28 cellular contexts compared by ENCODE assay signal in the genomic region with DNA sequence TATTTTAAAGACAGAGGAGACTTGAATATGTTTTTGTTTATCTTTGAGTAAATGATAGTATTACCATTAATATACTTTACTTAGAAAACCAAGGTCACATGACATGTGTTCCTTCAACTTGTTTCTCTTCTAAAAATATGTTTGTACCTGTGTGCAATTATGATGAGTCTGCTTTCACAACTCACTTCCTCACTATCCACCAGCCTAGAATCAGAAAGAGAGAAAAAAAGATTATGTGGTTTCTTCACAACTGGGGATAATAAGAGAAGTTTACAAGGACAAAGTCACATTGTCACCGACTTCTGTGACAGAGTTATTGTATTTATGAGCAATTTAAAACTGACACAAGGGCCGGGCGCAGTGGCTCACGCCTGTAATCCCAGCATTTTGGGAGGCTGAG.
"Had no signal": no experiment of that assay in that cellular context is flagged by ENCODE, and none has a peak within 500 bp of the region (broad histone marks: within the 10 kb centered on the region; RNA-seq: fewer than 3 reads in every experiment).

No MANE protein-coding gene starts in this region.

- H3K4me3 ChIP-seq: body of pancreas, breast epithelium, coronary artery, PC-9 had no signal

- H3K27ac ChIP-seq: body of pancreas, breast epithelium, coronary artery, PC-9, WERI-Rb-1 had no signal

- H3K4me1 Mint-ChIP-seq: activated CD4-positive, alpha-beta T cell treated with anti-CD3 and anti-CD28 coated beads, Interleukin-2, amount 10 ng/mL, durations not matched to agents 24 days and 14 days; activated naive CD8-positive, alpha-beta T cell treated with anti-CD3 and anti-CD28 coated beads for 36 hours had no signal

- ATAC-seq: body of pancreas had no signal

- H3K4me1 ChIP-seq: body of pancreas, breast epithelium had no signal

- H3K9me3 Mint-ChIP-seq: activated CD4-positive, alpha-beta memory T cell treated with anti-CD3 and anti-CD28 coated beads for 36 hours had no signal

- H3K4me3 Mint-ChIP-seq: activated CD4-positive, alpha-beta memory T cell treated with anti-CD3 and anti-CD28 coated beads for 36 hours; activated CD4-positive, alpha-beta T cell treated with anti-CD3 and anti-CD28 coated beads, Interleukin-2, amount 10 ng/mL, durations not matched to agents 24 days and 14 days; activated naive CD8-positive, alpha-beta T cell treated with anti-CD3 and anti-CD28 coated beads for 36 hours had no signal

- H3K9me3 ChIP-seq: body of pancreas had no signal

- H2AFZ ChIP-seq: PC-9 had no signal

- H3K27me3 ChIP-seq: body of pancreas had no signal

- H3K36me3 Mint-ChIP-seq: activated CD4-positive, alpha-beta memory T cell treated with anti-CD3 and anti-CD28 coated beads for 36 hours; activated naive CD8-positive, alpha-beta T cell treated with anti-CD3 and anti-CD28 coated beads for 36 hours had no signal

- H3K27ac Mint-ChIP-seq: activated CD4-positive, alpha-beta memory T cell treated with anti-CD3 and anti-CD28 coated beads for 36 hours; activated CD4-positive, alpha-beta T cell treated with anti-CD3 and anti-CD28 coated beads, Interleukin-2, amount 10 ng/mL, durations not matched to agents 24 days and 14 days; activated naive CD8-positive, alpha-beta T cell treated with anti-CD3 and anti-CD28 coated beads for 36 hours had no signal

- H3K27me3 Mint-ChIP-seq: activated CD4-positive, alpha-beta memory T cell treated with anti-CD3 and anti-CD28 coated beads for 36 hours; activated CD4-positive, alpha-beta T cell treated with anti-CD3 and anti-CD28 coated beads, Interleukin-2, amount 10 ng/mL, durations not matched to agents 24 days and 14 days; activated naive CD8-positive, alpha-beta T cell treated with anti-CD3 and anti-CD28 coated beads for 36 hours had no signal

- H3K4me2 ChIP-seq: PC-9 had no signal

- H3K36me3 ChIP-seq: breast epithelium, WERI-Rb-1 had no signal

- DNase-seq: activated CD4-positive, alpha-beta memory T cell treated with anti-CD3 and anti-CD28 coated beads for 36 hours; activated CD4-positive, alpha-beta T cell treated with anti-CD3 and anti-CD28 coated beads, Interleukin-2, amount 10 ng/mL, durations not matched to agents 24 days and 14 days; activated CD8-positive, alpha-beta memory T cell treated with anti-CD3 and anti-CD28 coated beads, Interleukin-2, amount 50 U/mL, for 48 hours; activated effector memory CD4-positive, alpha-beta T cell treated with anti-CD3 and anti-CD28 coated beads, Interleukin-2, amount 50 U/mL, for 16 hours; activated naive CD4-positive, alpha-beta T cell; activated naive CD4-positive, alpha-beta T cell treated with anti-CD3 and anti-CD28 coated beads, Interleukin-2, amount 50 U/mL, for 16 hours; activated naive CD8-positive, alpha-beta T cell treated with anti-CD3 and anti-CD28 coated beads for 36 hours; activated T-cell treated with anti-CD3 and anti-CD28 coated beads, Interleukin-2, amount 50 U/mL, for 48 hours; amniotic stem cell; aorta; body of pancreas; KG1; NCI-H1092; NCI-H1436 treated with DMSO at 0.1 percent for 48 hours; NCI-H1694 treated with DMSO at 0.1 percent for 48 hours; NCI-H2029; NCI-H345; NCI-H524 treated with DMSO at 0.1 percent for 48 hours; NK-92 treated with Interleukin-12 subunit alpha and Interleukin-12 subunit beta, amount 100 ng/mL, for 24 hours; PC-9; Right ventricle myocardium superior; SW 1271; T-helper 1 cell; T-helper 2 cell; T-helper 9 cell; WERI-Rb-1 had no signal
